8 cellular contexts compared by ENCODE assay signal in the genomic region with DNA sequence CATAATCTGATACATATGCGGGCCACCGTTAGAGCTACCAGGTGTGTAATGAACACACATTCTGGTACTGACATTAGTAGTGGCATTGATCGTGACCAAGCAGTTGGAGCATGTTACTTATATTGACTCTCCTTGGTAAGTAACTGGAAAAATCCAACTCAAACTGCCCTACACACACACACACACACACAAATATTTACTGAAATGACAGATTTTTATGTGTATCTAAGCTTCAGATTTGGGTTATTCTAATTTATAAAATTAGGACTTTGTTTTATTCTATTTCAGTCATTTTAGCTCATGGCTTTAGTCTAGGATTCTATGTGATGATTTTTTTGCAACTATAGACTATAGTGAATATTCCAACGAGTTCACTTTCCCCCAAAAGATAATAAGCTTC.
"Had no signal": no experiment of that assay in that cellular context is flagged by ENCODE, and none has a peak within 500 bp of the region (broad histone marks: within the 10 kb centered on the region; RNA-seq: fewer than 3 reads in every experiment).

No MANE protein-coding gene starts in this region.

- H3K4me3 ChIP-seq: GM23338, K562 had no signal

- ATAC-seq: GM23338, K562 had no signal

- FAIRE-seq: H1, H54, HTR-8/SVneo, K562 had no signal

- H2AFZ ChIP-seq: GM23338 had no signal

- DNase-seq: H9, HCEC 1CT, KG1 had no signal

- H3K4me2 ChIP-seq: GM23338 had no signal
